Comparison of ENCODE assay signal across 1 cellular context in genomic region chr17:66414528-66415175, GRCh38.
TF ChIP-seq lines count a peak whose summit lies in the region.

No MANE protein-coding gene starts in this region.

TF ChIP-seq in GM12878, 131 proteins besides CTCF, POLR2A, EP300 and RAD21 (continued from another document):
- TF ChIP-seq, protein P1, sequence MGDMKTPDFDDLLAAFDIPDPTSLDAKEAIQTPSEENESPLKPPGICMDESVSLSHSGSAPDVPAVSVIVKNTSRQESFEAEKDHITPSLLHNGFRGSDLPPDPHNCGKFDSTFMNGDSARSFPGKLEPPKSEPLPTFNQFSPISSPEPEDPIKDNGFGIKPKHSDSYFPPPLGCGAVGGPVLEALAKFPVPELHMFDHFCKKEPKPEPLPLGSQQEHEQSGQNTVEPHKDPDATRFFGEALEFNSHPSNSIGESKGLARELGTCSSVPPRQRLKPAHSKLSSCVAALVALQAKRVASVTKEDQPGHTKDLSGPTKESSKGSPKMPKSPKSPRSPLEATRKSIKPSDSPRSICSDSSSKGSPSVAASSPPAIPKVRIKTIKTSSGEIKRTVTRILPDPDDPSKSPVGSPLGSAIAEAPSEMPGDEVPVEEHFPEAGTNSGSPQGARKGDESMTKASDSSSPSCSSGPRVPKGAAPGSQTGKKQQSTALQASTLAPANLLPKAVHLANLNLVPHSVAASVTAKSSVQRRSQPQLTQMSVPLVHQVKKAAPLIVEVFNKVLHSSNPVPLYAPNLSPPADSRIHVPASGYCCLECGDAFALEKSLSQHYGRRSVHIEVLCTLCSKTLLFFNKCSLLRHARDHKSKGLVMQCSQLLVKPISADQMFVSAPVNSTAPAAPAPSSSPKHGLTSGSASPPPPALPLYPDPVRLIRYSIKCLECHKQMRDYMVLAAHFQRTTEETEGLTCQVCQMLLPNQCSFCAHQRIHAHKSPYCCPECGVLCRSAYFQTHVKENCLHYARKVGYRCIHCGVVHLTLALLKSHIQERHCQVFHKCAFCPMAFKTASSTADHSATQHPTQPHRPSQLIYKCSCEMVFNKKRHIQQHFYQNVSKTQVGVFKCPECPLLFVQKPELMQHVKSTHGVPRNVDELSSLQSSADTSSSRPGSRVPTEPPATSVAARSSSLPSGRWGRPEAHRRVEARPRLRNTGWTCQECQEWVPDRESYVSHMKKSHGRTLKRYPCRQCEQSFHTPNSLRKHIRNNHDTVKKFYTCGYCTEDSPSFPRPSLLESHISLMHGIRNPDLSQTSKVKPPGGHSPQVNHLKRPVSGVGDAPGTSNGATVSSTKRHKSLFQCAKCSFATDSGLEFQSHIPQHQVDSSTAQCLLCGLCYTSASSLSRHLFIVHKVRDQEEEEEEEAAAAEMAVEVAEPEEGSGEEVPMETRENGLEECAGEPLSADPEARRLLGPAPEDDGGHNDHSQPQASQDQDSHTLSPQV (IDR thresholded peaks at IDR 0.05), result no peak
- TF ChIP-seq NR2C1 (IDR thresholded peaks at IDR 0.05) (no peak), ETV6 (conservative IDR thresholded peaks at IDR 0.05 in 1 of 2, IDR thresholded peaks at IDR 0.05 in 1 of 2; ENCODE audit: borderline replicate concordance in 1 of 2, low read depth in 1 of 2) (no peak), ZBTB33 (IDR thresholded peaks at IDR 0.05) (no peak), IKZF2 (IDR thresholded peaks at IDR 0.05) (no peak), ATF2 (IDR thresholded peaks at IDR 0.05; ENCODE audit: low read length) (no peak), SIX5 (IDR thresholded peaks at IDR 0.05; ENCODE audit: low read depth, low read length, severe bottlenecking) (no peak), RBBP5 (conservative IDR thresholded peaks at IDR 0.05) (no peak), CREM (IDR thresholded peaks at IDR 0.05; ENCODE audit: low read depth) (no peak)
